Comparison of ENCODE assay signal across 13 cellular contexts in genomic region chr15:48722764-48723661, GRCh38.
DNase-seq lines count a peak whose midpoint lies in the region; FAIRE-seq and TF ChIP-seq lines count a peak whose summit lies in the region.
"Had no signal": no experiment of that assay in that cellular context is flagged by ENCODE, and none has a peak within 500 bp of the region (broad histone marks: within the 10 kb centered on the region; RNA-seq: fewer than 3 reads in every experiment).

No MANE protein-coding gene starts in this region.

- no peaks in the 10 kb centered on the region for H3K79me2 ChIP-seq in keratinocyte (ENCODE audit: control insufficient read depth, insufficient read depth, low read length)

- H3K9me3 ChIP-seq in keratinocyte (ENCODE audit: control insufficient read depth, low read depth, low read length) (no peaks in the 10 kb centered on the region), BE2C (no peaks in the 10 kb centered on the region; the same call in 1 of the 2 replicates)
- H3K9me3 ChIP-seq in effector memory CD4-positive, alpha-beta T cell (ENCODE audit: control insufficient read depth, low read length): no peaks in the 10 kb centered on the region

- no peak overlapping the region for H3K4me3 ChIP-seq in astrocyte of the cerebellum (ENCODE audit: low read depth, low read length)
- H3K4me3 ChIP-seq in keratinocyte (ENCODE audit: control insufficient read depth in 2 of 3, extremely low read depth in 1 of 3, insufficient read depth in 2 of 3, low read depth in 1 of 3, low read length in 3 of 3): no peak overlapping the region
- H3K4me3 ChIP-seq in effector memory CD4-positive, alpha-beta T cell (ENCODE audit: insufficient read depth, low read depth, low read length, poor library complexity, severe bottlenecking): no peak overlapping the region
- H3K4me3 ChIP-seq in BE2C (ENCODE audit: low read depth, low read length): no peak overlapping the region

- peaks cover 5% of the 10 kb centered on the region for H3K36me3 Mint-ChIP-seq in type B pancreatic cell

- TF ChIP-seq CTCF in astrocyte of the cerebellum (IDR thresholded peaks at IDR 0.05; ENCODE audit: low read depth, low read length, missing control alignments) (no peak), keratinocyte (optimal IDR thresholded peaks at IDR 0.05 in 1 of 3, IDR thresholded peaks at IDR 0.05 in 1 of 3, conservative IDR thresholded peaks at IDR 0.05 in 1 of 3; ENCODE audit: extremely low read depth in 1 of 3, insufficient read depth in 2 of 3, low read length in 3 of 3) (no peak), BE2C (IDR thresholded peaks at IDR 0.05; ENCODE audit: low read depth, low read length) (no peak), type B pancreatic cell (conservative IDR thresholded peaks at IDR 0.05) (no peak)

- no peak overlapping the region for H3K9ac ChIP-seq in keratinocyte (ENCODE audit: control insufficient read depth, extremely low read depth, insufficient read depth, low read length)

- no peaks in the 10 kb centered on the region for H3K36me3 ChIP-seq in keratinocyte (ENCODE audit: control insufficient read depth in 2 of 2, extremely low read depth in 1 of 2, insufficient read depth in 2 of 2, low read length in 2 of 2)
- H3K36me3 ChIP-seq in effector memory CD4-positive, alpha-beta T cell (ENCODE audit: control insufficient read depth, insufficient read depth, low read length): no peaks in the 10 kb centered on the region
- H3K36me3 ChIP-seq in BE2C: peaks cover 5% of the 10 kb centered on the region; the same call in 1 of the 2 replicates

- no peaks in the 10 kb centered on the region for H4K20me1 ChIP-seq in keratinocyte (ENCODE audit: control insufficient read depth, extremely low read depth, insufficient read depth, low read length)

- H3K27me3 ChIP-seq in keratinocyte (ENCODE audit: control insufficient read depth, extremely low read depth, insufficient read depth, low read length): no peaks in the 10 kb centered on the region
- no peaks in the 10 kb centered on the region for H3K27me3 ChIP-seq in effector memory CD4-positive, alpha-beta T cell (replicated peaks; ENCODE audit: control insufficient read depth, insufficient read depth, low read length, poor library complexity, severe bottlenecking)
- H3K27me3 ChIP-seq in BE2C: no peaks in the 10 kb centered on the region

- no peak overlapping the region for H3K27ac Mint-ChIP-seq in type B pancreatic cell
- H3K27ac Mint-ChIP-seq: CD4-positive, alpha-beta memory T cell had no signal

- peaks cover 3% of the 10 kb centered on the region for H3K27me3 Mint-ChIP-seq in type B pancreatic cell
- H3K27me3 Mint-ChIP-seq: CD4-positive, alpha-beta memory T cell had no signal

- H3K4me1 ChIP-seq in keratinocyte (ENCODE audit: control insufficient read depth, extremely low read depth, insufficient read depth, low read length) (peaks cover 15% of the 10 kb centered on the region), BE2C (peaks cover 3% of the 10 kb centered on the region; the same call in 1 of the 2 replicates)
- H3K4me1 ChIP-seq in effector memory CD4-positive, alpha-beta T cell (ENCODE audit: control insufficient read depth, insufficient read depth, low read length, poor library complexity, severe bottlenecking): no peaks in the 10 kb centered on the region

- no peaks in the 10 kb centered on the region for H3K9me1 ChIP-seq in keratinocyte (ENCODE audit: control insufficient read depth, extremely low read depth, insufficient read depth, low read length)

- no peak overlapping the region for H3K4me3 Mint-ChIP-seq in type B pancreatic cell
- H3K4me3 Mint-ChIP-seq: CD4-positive, alpha-beta memory T cell had no signal

- no peaks in the 10 kb centered on the region for H3K9me3 Mint-ChIP-seq in type B pancreatic cell

- H2AFZ ChIP-seq in keratinocyte (ENCODE audit: control insufficient read depth, low read length): peak overlapping the region; percentile 24

- peak overlapping the region; percentile 44 for H3K4me2 ChIP-seq in keratinocyte (ENCODE audit: control insufficient read depth, extremely low read depth, insufficient read depth, low read depth, low read length)

- H3K4me1 Mint-ChIP-seq in type B pancreatic cell (ENCODE audit: unreplicated experiment): no peaks in the 10 kb centered on the region
- H3K4me1 Mint-ChIP-seq: CD4-positive, alpha-beta memory T cell had no signal

- in situ Hi-C loops in astrocyte of the cerebellum (cut with HindIII; ENCODE audit: low sequenced_read_pairs): no loop called here

- peak; percentile 66 for DNase-seq in AG08396 (ENCODE audit: low spot score)
- DNase-seq in LHCN-M2 (ENCODE audit: low read depth): peak; percentile 89
- peak; percentile 8 for DNase-seq in astrocyte of the cerebellum (ENCODE audit: low read depth)
- DNase-seq in keratinocyte (ENCODE audit: low read depth, low spot score): peak; percentile 80
- DNase-seq in effector memory CD4-positive, alpha-beta T cell: no peak
- DNase-seq in BE2C: no peak
- DNase-seq in type B pancreatic cell (ENCODE audit: extremely low spot score, unreplicated experiment): no peak
- no peak for DNase-seq in activated CD4-positive, CD25-positive, alpha-beta regulatory T cell (lab: John Stamatoyannopoulos, UW)
- DNase-seq: activated gamma-delta T cell; CD4-positive, alpha-beta memory T cell; effector CD8-positive, alpha-beta T cell; left cardiac atrium; NCI-H1092 had no signal

- peak overlapping the region; percentile 48 for H3K27ac ChIP-seq in keratinocyte (ENCODE audit: control insufficient read depth, insufficient read depth, low read length)
- H3K27ac ChIP-seq in effector memory CD4-positive, alpha-beta T cell (ENCODE audit: insufficient read depth, low read length, poor library complexity, severe bottlenecking): no peak overlapping the region

- dilution Hi-C loops in keratinocyte (cut with MboI; ENCODE audit: extremely low pct_ligation_motif_present, low sequenced_read_pairs): no loop called here

- peak; percentile 49 for FAIRE-seq in keratinocyte (lab: Jason Lieb, UNC)

Comparison
In these comparisons a context has a peak if more than half of its experiments do, and no peak if none do; other contexts are left out.
1. DNase-seq: peak in AG08396 (single experiment), LHCN-M2 (single experiment), astrocyte of the cerebellum (single experiment) and keratinocyte (single experiment); none in effector memory CD4-positive, alpha-beta T cell (0 of 3), BE2C (single experiment), type B pancreatic cell (single experiment) and activated CD4-positive, CD25-positive, alpha-beta regulatory T cell (0 of 4).